In genomic region chr15:76451540-76451939, GRCh38 we compare ENCODE assay signal across 30 cellular contexts.
"Had no signal": no experiment of that assay in that cellular context is flagged by ENCODE, and none has a peak within 500 bp of the region (broad histone marks: within the 10 kb centered on the region; RNA-seq: fewer than 3 reads in every experiment).

No MANE protein-coding gene starts in this region.

- ATAC-seq: naive thymus-derived CD4-positive, alpha-beta T cell; natural killer cell; psoas muscle; right cardiac atrium; right lobe of liver; stimulated activated naive CD8-positive, alpha-beta T cell treated with anti-CD3 and anti-CD28 coated beads, Interleukin-15, amount 100 ng/mL, for 72 hours; stimulated activated naive CD8-positive, alpha-beta T cell treated with anti-CD3 and anti-CD28 coated beads, Interleukin-15, Interleukin-2, amounts not matched to agents 100 U/mL and 50 U/mL, for 24 hours; upper lobe of right lung had no signal

- H3K4me1 ChIP-seq: neural progenitor cell, parathyroid adenoma, psoas muscle, right lobe of liver, sigmoid colon, suprapubic skin, testis, tibial artery, upper lobe of right lung, uterus had no signal

- H3K27ac Mint-ChIP-seq: natural killer cell; nephron; neural progenitor cell; progenitor cell of endocrine pancreas; stimulated activated naive CD8-positive, alpha-beta T cell treated with anti-CD3 and anti-CD28 coated beads, Interleukin-15, amount 100 ng/mL, for 72 hours; type B pancreatic cell had no signal

- H3K27me3 ChIP-seq: neural progenitor cell, ovary, right lobe of liver, sigmoid colon, suprapubic skin, testis, tibial artery, transverse colon, upper lobe of right lung, uterus had no signal

- H3K9me3 Mint-ChIP-seq: naive thymus-derived CD4-positive, alpha-beta T cell; natural killer cell; nephron; neural progenitor cell; stimulated activated naive CD8-positive, alpha-beta T cell treated with anti-CD3 and anti-CD28 coated beads, Interleukin-15, amount 100 ng/mL, for 72 hours; type B pancreatic cell had no signal

- H3K27me3 Mint-ChIP-seq: naive thymus-derived CD4-positive, alpha-beta T cell; progenitor cell of endocrine pancreas; stimulated activated naive CD8-positive, alpha-beta T cell treated with anti-CD3 and anti-CD28 coated beads, Interleukin-15, amount 100 ng/mL, for 72 hours; type B pancreatic cell had no signal

- H3K36me3 Mint-ChIP-seq: natural killer cell, neural progenitor cell, type B pancreatic cell had no signal

- H3K27ac ChIP-seq: neural progenitor cell, ovary, parathyroid adenoma, psoas muscle, right lobe of liver, sigmoid colon, suprapubic skin, testis, tibial artery, transverse colon, upper lobe of right lung, uterus had no signal

- H3K4me1 Mint-ChIP-seq: naive thymus-derived CD4-positive, alpha-beta T cell; natural killer cell; nephron; neural progenitor cell; stimulated activated naive CD8-positive, alpha-beta T cell treated with anti-CD3 and anti-CD28 coated beads, Interleukin-15, amount 100 ng/mL, for 72 hours had no signal

- H3K4me3 Mint-ChIP-seq: naive thymus-derived CD4-positive, alpha-beta T cell; natural killer cell; nephron; neural progenitor cell; stimulated activated naive CD8-positive, alpha-beta T cell treated with anti-CD3 and anti-CD28 coated beads, Interleukin-15, amount 100 ng/mL, for 72 hours; type B pancreatic cell had no signal

- DNase-seq: naive thymus-derived CD4-positive, alpha-beta T cell; natural killer cell; occipital lobe; ovary; posterior cingulate gyrus; psoas muscle; right cardiac atrium; right lobe of liver; sigmoid colon; small intestine; stimulated activated CD4-positive, alpha-beta T cell treated with anti-CD3 and anti-CD28 coated beads, Interleukin-15, amount 100 ng/mL, for 24 hours; stimulated activated CD4-positive, alpha-beta T cell treated with anti-CD3 and anti-CD28 coated beads, Interleukin-2, amount 100 ng/mL, for 24 hours; stimulated activated CD4-positive, alpha-beta T cell treated with anti-CD3 and anti-CD28 coated beads, Interleukin-4, amount 100 ng/mL, for 1 hour; stimulated activated CD4-positive, alpha-beta T cell treated with anti-CD3 and anti-CD28 coated beads, Interleukin-4, amount 100 ng/mL, for 4 hours; stimulated activated CD8-positive, alpha-beta memory T cell treated with anti-CD3 and anti-CD28 coated beads, Interleukin-4, amount 100 ng/mL, for 48 hours; stimulated activated naive CD4-positive, alpha-beta T cell; stimulated activated naive CD8-positive, alpha-beta T cell treated with anti-CD3 and anti-CD28 coated beads, Interleukin-15, amount 100 ng/mL, for 72 hours; stimulated activated naive CD8-positive, alpha-beta T cell treated with anti-CD3 and anti-CD28 coated beads, Interleukin-15, Interleukin-2, amounts not matched to agents 100 U/mL and 50 U/mL, for 24 hours; substantia nigra; testis; tibial artery; transverse colon; upper lobe of right lung; uterus had no signal
